23 cellular contexts compared by ENCODE assay signal in genomic region chr2:56372071-56372656, GRCh38.
"Had no signal": no experiment of that assay in that cellular context is flagged by ENCODE, and none has a peak within 500 bp of the region (broad histone marks: within the 10 kb centered on the region; RNA-seq: fewer than 3 reads in every experiment).

No MANE protein-coding gene starts in this region.

- H3K27me3 ChIP-seq: dorsolateral prefrontal cortex, right atrium auricular region, tibial nerve, uterus had no signal

- H3K4me3 ChIP-seq: dorsolateral prefrontal cortex, right atrium auricular region, skin epidermis, tibial nerve, uterus had no signal

- DNase-seq: activated CD4-positive, alpha-beta T cell treated with anti-CD3 and anti-CD28 coated beads for 1 hour; activated CD4-positive, alpha-beta T cell treated with anti-CD3 and anti-CD28 coated beads, Interleukin-2, amount 50 U/mL, for 48 hours; activated naive CD4-positive, alpha-beta T cell treated with anti-CD3 and anti-CD28 coated beads for 36 hours; activated naive CD8-positive, alpha-beta T cell treated with anti-CD3 and anti-CD28 coated beads, Interleukin-2, amount 50 U/mL, for 24 hours; aorta; dorsolateral prefrontal cortex; endodermal cell; hippocampal formation; left ventricle myocardium superior; mesenchymal stem cell; nucleus accumbens; stimulated activated CD4-positive, alpha-beta T cell treated with anti-CD3 and anti-CD28 coated beads, Interleukin-4, amount 100 ng/mL, for 24 hours; stimulated activated naive CD4-positive, alpha-beta T cell treated with Interleukin-2 at 50 U/mL for 16 hours; substantia nigra; T1000; uterus had no signal

- H3K4me1 ChIP-seq: right atrium auricular region, tibial nerve, uterus had no signal

- ATAC-seq: activated naive CD8-positive, alpha-beta T cell treated with anti-CD3 and anti-CD28 coated beads, Interleukin-2, amount 50 U/mL, for 24 hours; activated T-helper 17 cell treated with anti-CD3 and anti-CD28 coated beads, Interleukin-2, amount 50 U/mL, for 72 hours; esophagus mucosa; left ventricle myocardium superior; natural killer cell treated with Interleukin-12 subunit alpha and Interleukin-12 subunit beta and Interleukin-15 and Interleukin-18, amount 100 ng/mL, for 72 hours had no signal

- H3K27ac ChIP-seq: dorsolateral prefrontal cortex, right atrium auricular region, skin epidermis, tibial nerve, uterus, VCaP had no signal

- H3K36me3 ChIP-seq: right atrium auricular region, tibial nerve, uterus had no signal
